8 cellular contexts compared by ENCODE assay signal in the genomic region with DNA sequence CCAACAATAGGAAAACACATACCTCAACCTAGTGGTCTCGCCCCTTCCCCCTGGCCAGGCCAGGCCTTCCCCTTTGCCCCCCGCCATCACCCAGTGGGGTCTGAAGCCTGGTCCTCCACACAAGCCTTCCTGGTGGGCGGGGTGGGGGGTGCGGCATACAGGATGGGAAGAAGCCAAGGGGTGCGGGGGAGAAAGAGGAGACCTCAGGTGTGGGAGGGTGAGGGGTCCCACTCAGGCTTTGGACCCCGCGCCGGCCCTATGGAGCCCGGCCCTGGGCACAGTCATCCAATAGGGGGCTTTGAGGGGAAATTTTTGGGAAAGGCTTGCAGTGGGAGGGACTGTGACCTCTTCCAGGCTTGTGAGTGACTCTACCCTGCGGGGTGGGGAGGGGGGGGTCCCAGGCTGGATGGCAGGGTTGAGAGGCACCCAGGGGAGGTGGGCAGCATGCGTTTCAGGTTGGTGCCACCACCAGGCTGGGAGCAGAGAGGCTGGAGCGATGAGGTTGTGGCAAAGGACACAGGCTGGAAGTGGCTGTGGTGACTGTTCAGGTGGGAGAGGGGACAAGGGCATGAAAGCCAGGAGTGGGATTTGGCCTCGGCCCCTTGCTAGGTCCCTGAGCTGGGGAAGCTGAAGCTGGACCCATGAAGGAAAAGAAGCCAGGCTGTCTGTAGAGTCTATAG. TPM values are rescaled to one million over a fixed set of nuclear protein-coding genes. Genes with fewer than 3 reads are reported as not detected.
DNase-seq lines count a peak whose midpoint lies in the region; ATAC-seq and TF ChIP-seq lines count a peak whose summit lies in the region.

No MANE protein-coding gene starts in this region.

- no peak for DNase-seq in activated T-cell treated with anti-CD3 and anti-CD28 coated beads, Interleukin-2, amount 50 U/mL, for 4 hours
- no peak for DNase-seq in activated T-cell treated with anti-CD3 and anti-CD28 coated beads, Interleukin-2, amount 50 U/mL, for 48 hours
- no peak for DNase-seq in WTC11 (ENCODE audit: low spot score)
- DNase-seq in hepatocyte (ENCODE audit: low spot score) = no peak
- no peak for DNase-seq in stimulated activated naive CD8-positive, alpha-beta T cell treated with anti-CD3 and anti-CD28 coated beads, Interleukin-15, amount 100 ng/mL, for 72 hours
- DNase-seq in foreskin fibroblast = no peak
- no peak for DNase-seq in OCI-M2 (lab: John Stamatoyannopoulos, UW; ENCODE audit: unreplicated experiment)

- no peak overlapping the region for H2AFZ ChIP-seq in hepatocyte

- no peaks in the 10 kb centered on the region for H3K27me3 ChIP-seq in hepatocyte

- H4K20me1 ChIP-seq in hepatocyte (ENCODE audit: insufficient read depth, poor library complexity, severe bottlenecking) = no peaks in the 10 kb centered on the region

- H3K4me3 ChIP-seq in hepatocyte (no peak overlapping the region), foreskin fibroblast (ENCODE audit: low read depth in 1 of 2, low read length in 2 of 2) (peak overlapping the region in 1 of 2 donors; percentile 66)

- no peak for ATAC-seq in activated T-cell treated with anti-CD3 and anti-CD28 coated beads, Interleukin-2, amount 50 U/mL, for 4 hours
- ATAC-seq in WTC11 (no peak), HG02840 (IDR thresholded peaks at IDR 0.05; ENCODE audit: low FRiP score, unreplicated experiment) (no peak)
- ATAC-seq in stimulated activated naive CD8-positive, alpha-beta T cell treated with anti-CD3 and anti-CD28 coated beads, Interleukin-15, amount 100 ng/mL, for 72 hours = no peak

- H3K36me3 Mint-ChIP-seq in activated T-cell treated with anti-CD3 and anti-CD28 coated beads, Interleukin-2, amount 50 U/mL, for 4 hours (ENCODE audit: insufficient read depth) = no peaks in the 10 kb centered on the region
- no peaks in the 10 kb centered on the region for H3K36me3 Mint-ChIP-seq in WTC11

- H3K4me1 ChIP-seq in hepatocyte (ENCODE audit: insufficient read depth) = peaks cover 12% of the 10 kb centered on the region

- H3K36me3 ChIP-seq in hepatocyte (replicated peaks; ENCODE audit: insufficient read depth, low read depth) = no peaks in the 10 kb centered on the region

- H3K27me3 Mint-ChIP-seq in activated T-cell treated with anti-CD3 and anti-CD28 coated beads, Interleukin-2, amount 50 U/mL, for 4 hours (ENCODE audit: low read depth) = no peaks in the 10 kb centered on the region
- peaks cover 36% of the 10 kb centered on the region for H3K27me3 Mint-ChIP-seq in WTC11 (ENCODE audit: low read depth)
- no peaks in the 10 kb centered on the region for H3K27me3 Mint-ChIP-seq in stimulated activated naive CD8-positive, alpha-beta T cell treated with anti-CD3 and anti-CD28 coated beads, Interleukin-15, amount 100 ng/mL, for 72 hours

- H3K9me2 ChIP-seq in hepatocyte (replicated peaks; ENCODE audit: insufficient read depth) = no peaks in the 10 kb centered on the region

- no peak overlapping the region for H3K27ac ChIP-seq in hepatocyte

- no peaks in the 10 kb centered on the region for H3K9me3 ChIP-seq in hepatocyte (ENCODE audit: low read depth)

- no peaks in the 10 kb centered on the region for H3K9me3 Mint-ChIP-seq in activated T-cell treated with anti-CD3 and anti-CD28 coated beads, Interleukin-2, amount 50 U/mL, for 4 hours
- H3K9me3 Mint-ChIP-seq in WTC11 = no peaks in the 10 kb centered on the region
- no peaks in the 10 kb centered on the region for H3K9me3 Mint-ChIP-seq in stimulated activated naive CD8-positive, alpha-beta T cell treated with anti-CD3 and anti-CD28 coated beads, Interleukin-15, amount 100 ng/mL, for 72 hours

- H3K4me2 ChIP-seq in hepatocyte = peak overlapping the region; percentile 96

- no peaks in the 10 kb centered on the region for H3K79me2 ChIP-seq in hepatocyte

- 98% methylated on average over 8 of the region's 13 CpGs for WGBS in hepatocyte (ENCODE audit: low lambda C conversion rate, missing lambda C conversion rate)

- peak overlapping the region; percentile 57 for H3K4me3 Mint-ChIP-seq in activated T-cell treated with anti-CD3 and anti-CD28 coated beads, Interleukin-2, amount 50 U/mL, for 4 hours
- peak overlapping the region; percentile 61 for H3K4me3 Mint-ChIP-seq in WTC11
- peak overlapping the region; percentile 78 to 88 for H3K4me3 Mint-ChIP-seq in stimulated activated naive CD8-positive, alpha-beta T cell treated with anti-CD3 and anti-CD28 coated beads, Interleukin-15, amount 100 ng/mL, for 72 hours

- POLR2A ChIA-PET in WTC11 (lab: Charles Lee) = no interaction called here

- TF ChIP-seq CTCF in WTC11 (IDR thresholded peaks at IDR 0.05) = no peak
- TF ChIP-seq CTCF in hepatocyte (IDR thresholded peaks at IDR 0.05; ENCODE audit: poor library complexity) = no peak
- no peak for TF ChIP-seq CTCF in foreskin fibroblast (IDR thresholded peaks at IDR 0.05; ENCODE audit: low read depth, low read length)

- H3K27ac Mint-ChIP-seq in WTC11 = no peak overlapping the region
- no peak overlapping the region for H3K27ac Mint-ChIP-seq in stimulated activated naive CD8-positive, alpha-beta T cell treated with anti-CD3 and anti-CD28 coated beads, Interleukin-15, amount 100 ng/mL, for 72 hours

- peaks cover 29% of the 10 kb centered on the region for H3K4me1 Mint-ChIP-seq in activated T-cell treated with anti-CD3 and anti-CD28 coated beads, Interleukin-2, amount 50 U/mL, for 4 hours (ENCODE audit: low read depth)
- peaks cover 9% of the 10 kb centered on the region for H3K4me1 Mint-ChIP-seq in WTC11
- H3K4me1 Mint-ChIP-seq in stimulated activated naive CD8-positive, alpha-beta T cell treated with anti-CD3 and anti-CD28 coated beads, Interleukin-15, amount 100 ng/mL, for 72 hours = peaks cover 41% of the 10 kb centered on the region

- CTCF ChIA-PET in WTC11 (lab: Charles Lee) = interaction anchor here (0.9 to 1.8 kb wide), 3 partner anchors 13 to 324 kb away, joined by 3 to 8 read pairs (median 3); a partner anchor contains a TSS

TF ChIP-seq in WTC11, 78 proteins besides CTCF, POLR2A, EP300 and RAD21:
- TF ChIP-seq, protein P1, sequence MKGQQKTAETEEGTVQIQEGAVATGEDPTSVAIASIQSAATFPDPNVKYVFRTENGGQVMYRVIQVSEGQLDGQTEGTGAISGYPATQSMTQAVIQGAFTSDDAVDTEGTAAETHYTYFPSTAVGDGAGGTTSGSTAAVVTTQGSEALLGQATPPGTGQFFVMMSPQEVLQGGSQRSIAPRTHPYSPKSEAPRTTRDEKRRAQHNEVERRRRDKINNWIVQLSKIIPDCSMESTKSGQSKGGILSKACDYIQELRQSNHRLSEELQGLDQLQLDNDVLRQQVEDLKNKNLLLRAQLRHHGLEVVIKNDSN (CRISPR knock-in tag; IDR thresholded peaks at IDR 0.05) = no peak
- TF ChIP-seq CBFB (CRISPR knock-in tag; IDR thresholded peaks at IDR 0.05; ENCODE audit: low read depth) (no peak), FOXK1 (CRISPR knock-in tag; IDR thresholded peaks at IDR 0.05) (no peak), MXD4 (CRISPR knock-in tag; IDR thresholded peaks at IDR 0.05; ENCODE audit: borderline replicate concordance) (no peak), KAT7 (CRISPR knock-in tag; IDR thresholded peaks at IDR 0.05; ENCODE audit: borderline replicate concordance) (no peak), MYBL2 (CRISPR knock-in tag; IDR thresholded peaks at IDR 0.05) (no peak)
- TF ChIP-seq, protein P2, sequence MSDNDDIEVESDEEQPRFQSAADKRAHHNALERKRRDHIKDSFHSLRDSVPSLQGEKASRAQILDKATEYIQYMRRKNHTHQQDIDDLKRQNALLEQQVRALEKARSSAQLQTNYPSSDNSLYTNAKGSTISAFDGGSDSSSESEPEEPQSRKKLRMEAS (CRISPR knock-in tag; IDR thresholded peaks at IDR 0.05) = no peak
- TF ChIP-seq, protein P3, sequence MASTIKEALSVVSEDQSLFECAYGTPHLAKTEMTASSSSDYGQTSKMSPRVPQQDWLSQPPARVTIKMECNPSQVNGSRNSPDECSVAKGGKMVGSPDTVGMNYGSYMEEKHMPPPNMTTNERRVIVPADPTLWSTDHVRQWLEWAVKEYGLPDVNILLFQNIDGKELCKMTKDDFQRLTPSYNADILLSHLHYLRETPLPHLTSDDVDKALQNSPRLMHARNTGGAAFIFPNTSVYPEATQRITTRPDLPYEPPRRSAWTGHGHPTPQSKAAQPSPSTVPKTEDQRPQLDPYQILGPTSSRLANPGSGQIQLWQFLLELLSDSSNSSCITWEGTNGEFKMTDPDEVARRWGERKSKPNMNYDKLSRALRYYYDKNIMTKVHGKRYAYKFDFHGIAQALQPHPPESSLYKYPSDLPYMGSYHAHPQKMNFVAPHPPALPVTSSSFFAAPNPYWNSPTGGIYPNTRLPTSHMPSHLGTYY (CRISPR knock-in tag; IDR thresholded peaks at IDR 0.05) = no peak

RNA-seq across cellular contexts. Expression of a gene that starts 1.3 kb away (rescaled TPM):
- total RNA-seq in activated T-cell treated with anti-CD3 and anti-CD28 coated beads, Interleukin-2, amount 50 U/mL, for 4 hours = 1 to 10 TPM; 5.3 to 6.9 (median 6.7) TPM
- total RNA-seq in WTC11 (2021) = 11.7 to 14.8 TPM (median 12.5 TPM) in 3 replicates
- 22.8 and 26.8 TPM in 2 replicates for total RNA-seq in hepatocyte
- polyA plus RNA-seq in hepatocyte = 24.3 and 24.6 TPM in 2 replicates
